In the genomic region with DNA sequence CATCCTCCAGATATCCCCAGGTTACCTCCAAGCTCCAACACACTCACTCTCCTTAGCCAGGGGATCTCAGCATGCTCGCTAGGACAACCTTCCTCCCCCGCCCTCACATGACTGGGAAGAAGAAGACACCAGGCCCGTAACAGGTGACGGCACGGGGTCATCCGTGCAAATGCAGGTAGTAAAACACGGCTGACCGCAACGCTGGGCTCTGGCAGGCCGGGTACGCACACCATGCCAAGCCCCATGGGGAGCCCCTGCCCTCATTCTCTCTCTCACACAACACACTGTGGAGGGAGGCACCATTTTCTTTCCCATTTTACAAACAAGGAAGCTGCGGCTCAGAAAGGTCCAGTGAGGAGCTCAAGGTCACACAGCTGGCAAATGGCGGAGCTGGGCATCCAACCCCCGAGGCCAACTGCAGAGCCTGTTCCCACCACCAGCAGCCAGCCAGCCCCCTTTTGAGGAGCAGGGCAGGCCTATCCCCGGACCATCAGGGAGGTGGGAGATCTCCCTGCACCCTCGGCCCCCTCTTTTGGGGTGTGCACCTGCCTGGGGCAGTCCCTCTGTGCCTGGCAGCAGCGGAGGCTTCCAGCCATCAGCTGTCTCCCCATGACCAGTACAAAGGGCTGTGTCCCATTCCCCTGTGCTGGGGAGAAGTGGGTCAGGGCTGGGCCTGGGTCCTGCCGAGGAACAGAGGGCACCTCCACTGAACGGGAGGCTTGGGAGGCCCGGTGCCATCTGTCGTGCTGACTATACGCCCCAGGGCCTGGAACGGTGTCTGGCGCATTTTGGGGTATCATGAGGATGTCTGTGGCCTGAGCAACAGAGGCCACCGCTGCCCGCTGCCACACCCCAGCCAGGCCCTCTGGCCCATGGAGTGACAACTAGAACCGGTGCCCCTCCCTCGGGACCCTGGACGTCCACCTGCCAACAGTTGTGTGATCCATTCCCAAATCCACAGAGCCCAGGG, we compare ENCODE assay signal across 17 cellular contexts.
DNase-seq lines count a peak whose midpoint lies in the region; ATAC-seq, FAIRE-seq and TF ChIP-seq lines count a peak whose summit lies in the region.
"Had no signal": no experiment of that assay in that cellular context is flagged by ENCODE, and none has a peak within 500 bp of the region (broad histone marks: within the 10 kb centered on the region; RNA-seq: fewer than 3 reads in every experiment).

No MANE protein-coding gene starts in this region.

- in situ Hi-C loops in HepG2 (cut with HindIII; ENCODE audit: extremely low pct_ligation_motif_present, low pct_unique_long_range_greater_than_20kb), result no loop called here

- no peak for TF ChIP-seq RAD21 in HepG2 (CRISPR knock-in tag; IDR thresholded peaks at IDR 0.05)

- WGBS in HepG2 (ENCODE audit: low lambda C conversion rate), result 96% methylated on average over 15 of the region's 29 CpGs
- WGBS in right lobe of liver (ENCODE audit: insufficient coverage, low coverage, low lambda C conversion rate, missing lambda C conversion rate), result 98% methylated on average over 16 of the region's 29 CpGs
- 93% methylated on average over 21 of the region's 29 CpGs for WGBS in esophagus muscularis mucosa
- WGBS in gastroesophageal sphincter (ENCODE audit: low coverage in 1 of 2), 2 donors, result 80 to 100% methylated on average over 4 to 6 of the region's 29 CpGs

- no TSS peak for BruUV-seq in HepG2 (replicated peaks; lab: Mats Ljungman, UMichigan)

- no peak overlapping the region for H3K4me2 ChIP-seq in HepG2 (ENCODE audit: low read depth, low read length)
- H3K4me2 ChIP-seq in osteoblast (ENCODE audit: insufficient read depth, low read length), result no peak overlapping the region
- H3K4me2 ChIP-seq: BLaER1, GM23338 had no signal

- no peak for DNase-seq in HepG2 (ENCODE audit: low spot score)
- no peak for DNase-seq in right lobe of liver
- DNase-seq in lower lobe of right lung, result peak; percentile 35
- peak; percentile 63 for DNase-seq in osteoblast (ENCODE audit: insufficient read length, low spot score, missing footprints)
- DNase-seq in esophagus muscularis mucosa (ENCODE audit: extremely low spot score), result no peak
- DNase-seq: 8988T; CD4-positive, alpha-beta memory T cell; DMS153; DMS79; GDM1 had no signal

- POLR2A ChIA-PET in HepG2 (lab: Yijun Ruan, JAX), result no interaction called here

- H3K9me3 ChIP-seq in HepG2 (ENCODE audit: low read length), result no peaks in the 10 kb centered on the region
- H3K9me3 ChIP-seq in right lobe of liver, result no peaks in the 10 kb centered on the region
- no peaks in the 10 kb centered on the region for H3K9me3 ChIP-seq in lower lobe of right lung
- no peaks in the 10 kb centered on the region for H3K9me3 ChIP-seq in osteoblast (ENCODE audit: low read depth, low read length)
- H3K9me3 ChIP-seq in esophagus muscularis mucosa, result no peaks in the 10 kb centered on the region
- H3K9me3 ChIP-seq in gastroesophageal sphincter, result no peaks in the 10 kb centered on the region
- H3K9me3 ChIP-seq: BLaER1 had no signal

- no peak for TF ChIP-seq CTCF in HepG2 (CRISPR knock-in tag; IDR thresholded peaks at IDR 0.05)
- no peak for TF ChIP-seq CTCF in right lobe of liver (IDR thresholded peaks at IDR 0.05)
- no peak for TF ChIP-seq CTCF in lower lobe of right lung (IDR thresholded peaks at IDR 0.05)
- no peak for TF ChIP-seq CTCF in osteoblast (IDR thresholded peaks at IDR 0.05; ENCODE audit: extremely low read depth, low read depth, low read length)
- TF ChIP-seq CTCF in esophagus muscularis mucosa (IDR thresholded peaks at IDR 0.05), result no peak
- TF ChIP-seq CTCF in gastroesophageal sphincter (IDR thresholded peaks at IDR 0.05), result no peak

- no peaks in the 10 kb centered on the region for H3K79me2 ChIP-seq in HepG2 (ENCODE audit: insufficient read depth, low read length)
- H3K79me2 ChIP-seq in osteoblast (ENCODE audit: insufficient read depth, low read length), result no peaks in the 10 kb centered on the region

- H3K4me1 ChIP-seq in HepG2 (ENCODE audit: insufficient read depth, low read length) (no peaks in the 10 kb centered on the region), right lobe of liver (no peaks in the 10 kb centered on the region), lower lobe of right lung (no peaks in the 10 kb centered on the region), osteoblast (ENCODE audit: insufficient read depth, low read length) (no peaks in the 10 kb centered on the region), esophagus muscularis mucosa (no peaks in the 10 kb centered on the region), gastroesophageal sphincter (no peaks in the 10 kb centered on the region)

- CTCF ChIA-PET in HepG2 (lab: Yijun Ruan, JAX; ENCODE audit: low intra/inter-chr PET ratio, low total read pairs), result no interaction called here

- H3K27me3 ChIP-seq in HepG2 (ENCODE audit: control insufficient read depth in 1 of 2, insufficient read depth in 2 of 2, low read length in 2 of 2), result no peaks in the 10 kb centered on the region
- no peaks in the 10 kb centered on the region for H3K27me3 ChIP-seq in right lobe of liver
- H3K27me3 ChIP-seq in lower lobe of right lung (ENCODE audit: low read depth), result no peaks in the 10 kb centered on the region
- H3K27me3 ChIP-seq in osteoblast (ENCODE audit: insufficient read depth, low read length), result no peaks in the 10 kb centered on the region
- H3K27me3 ChIP-seq in esophagus muscularis mucosa, result no peaks in the 10 kb centered on the region
- H3K27me3 ChIP-seq in gastroesophageal sphincter, result no peaks in the 10 kb centered on the region
- H3K27me3 ChIP-seq: BLaER1 had no signal

- TF ChIP-seq EP300 in HepG2 (IDR thresholded peaks at IDR 0.05; ENCODE audit: low read depth in 2 of 2, low read length in 2 of 2) (no peak), HepG2 (CRISPR knock-in tag; IDR thresholded peaks at IDR 0.05; ENCODE audit: borderline replicate concordance) (no peak), esophagus muscularis mucosa (IDR thresholded peaks at IDR 0.05) (no peak), gastroesophageal sphincter (IDR thresholded peaks at IDR 0.05) (no peak)

- no peak overlapping the region for H3K4me3 ChIP-seq in HepG2 (replicated peaks in 1 of 3; ENCODE audit: insufficient read depth in 1 of 3, low read depth in 2 of 3, low read length in 3 of 3)
- no peak overlapping the region for H3K4me3 ChIP-seq in right lobe of liver
- H3K4me3 ChIP-seq in lower lobe of right lung, result no peak overlapping the region
- no peak overlapping the region for H3K4me3 ChIP-seq in osteoblast (ENCODE audit: insufficient read depth, low read length)
- no peak overlapping the region for H3K4me3 ChIP-seq in esophagus muscularis mucosa
- no peak overlapping the region for H3K4me3 ChIP-seq in gastroesophageal sphincter
- H3K4me3 ChIP-seq: BLaER1, GM23338 had no signal

- no peak overlapping the region for H3K27ac ChIP-seq in HepG2 (ENCODE audit: extremely low read length, insufficient read depth, low read length)
- no peak overlapping the region for H3K27ac ChIP-seq in right lobe of liver
- no peak overlapping the region for H3K27ac ChIP-seq in lower lobe of right lung
- H3K27ac ChIP-seq in osteoblast (ENCODE audit: low read depth, low read length), result no peak overlapping the region
- H3K27ac ChIP-seq in esophagus muscularis mucosa (replicated peaks in 1 of 4), result no peak overlapping the region
- H3K27ac ChIP-seq in gastroesophageal sphincter, result no peak overlapping the region
- H3K27ac ChIP-seq: BLaER1 had no signal

- peaks cover 6 to 12% of the 10 kb centered on the region in 2 experiments; a peak in 3 of 5 replicates for H3K36me3 ChIP-seq in HepG2 (replicated peaks in 1 of 2; ENCODE audit: control insufficient read depth in 1 of 2, insufficient read depth in 2 of 2, low read length in 2 of 2)
- H3K36me3 ChIP-seq in right lobe of liver, result no peaks in the 10 kb centered on the region
- H3K36me3 ChIP-seq in lower lobe of right lung, result no peaks in the 10 kb centered on the region
- no peaks in the 10 kb centered on the region for H3K36me3 ChIP-seq in osteoblast (ENCODE audit: insufficient read depth, low read length)
- no peaks in the 10 kb centered on the region for H3K36me3 ChIP-seq in esophagus muscularis mucosa
- H3K36me3 ChIP-seq in gastroesophageal sphincter, result no peaks in the 10 kb centered on the region
- H3K36me3 ChIP-seq: BLaER1 had no signal

- TF ChIP-seq POLR2A in HepG2 (IDR thresholded peaks at IDR 0.05; ENCODE audit: insufficient read depth in 1 of 2, low read depth in 2 of 2, low read length in 2 of 2) (no peak), right lobe of liver (IDR thresholded peaks at IDR 0.05) (no peak), esophagus muscularis mucosa (IDR thresholded peaks at IDR 0.05; ENCODE audit: low read depth) (no peak), gastroesophageal sphincter (IDR thresholded peaks at IDR 0.05) (no peak)

- no peaks in the 10 kb centered on the region for H4K20me1 ChIP-seq in HepG2 (ENCODE audit: insufficient read depth, low read length)
- no peaks in the 10 kb centered on the region for H4K20me1 ChIP-seq in osteoblast (ENCODE audit: insufficient read depth, low read length)

- no peak for FAIRE-seq in HepG2 (lab: Jason Lieb, UNC)
- FAIRE-seq: GM12892, GM18507, H54 had no signal

- intact Hi-C loops in HepG2 (cut with micrococcal nuclease; ENCODE audit: unreplicated experiment), result no loop called here
- intact Hi-C loops in right lobe of liver (cut with DNase I), result no loop called here
- intact Hi-C loops in lower lobe of right lung (cut with DNase I), result no loop called here
- intact Hi-C loops in esophagus muscularis mucosa (cut with DNase I), result no loop called here

- H3K9ac ChIP-seq in HepG2 (ENCODE audit: insufficient read depth, low read depth, low read length), result no peak overlapping the region
- H3K9ac ChIP-seq: BLaER1 had no signal

- H2AFZ ChIP-seq in HepG2 (ENCODE audit: low read length), result no peak overlapping the region
- H2AFZ ChIP-seq in osteoblast (ENCODE audit: low read length), result no peak overlapping the region
- H2AFZ ChIP-seq: GM23338 had no signal

- peak; percentile 19; the same call in 1 of the 3 replicates for ATAC-seq in HepG2
- ATAC-seq in right lobe of liver, result no peak
- no peak for ATAC-seq in lower lobe of right lung
- no peak for ATAC-seq in GM21723 (IDR thresholded peaks at IDR 0.05; ENCODE audit: unreplicated experiment)
- ATAC-seq in gastroesophageal sphincter, result no peak
- ATAC-seq: GM23338 had no signal

TF ChIP-seq in HepG2, 621 proteins besides CTCF, POLR2A, EP300 and RAD21:
- TF ChIP-seq, protein P1, sequence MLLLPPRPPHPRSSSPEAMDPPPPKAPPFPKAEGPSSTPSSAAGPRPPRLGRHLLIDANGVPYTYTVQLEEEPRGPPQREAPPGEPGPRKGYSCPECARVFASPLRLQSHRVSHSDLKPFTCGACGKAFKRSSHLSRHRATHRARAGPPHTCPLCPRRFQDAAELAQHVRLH (CRISPR knock-in tag; IDR thresholded peaks at IDR 0.05; ENCODE audit: borderline replicate concordance, low read depth), result no peak
- peak; percentile 71; the same call in 1 of the 2 replicates for TF ChIP-seq ZNF768 (CRISPR knock-in tag; IDR thresholded peaks at IDR 0.05)

Comparison
In these comparisons a context has a peak if more than half of its experiments do, and no peak if none do; other contexts are left out.
1. DNase-seq: peak in lower lobe of right lung (single experiment) and osteoblast (single experiment); none in HepG2 (single experiment), right lobe of liver (0 of 3) and esophagus muscularis mucosa (single experiment).